Comparison of ENCODE assay signal across 30 cellular contexts in genomic region chr2:9741110-9741509, GRCh38.
DNase-seq lines count a peak whose midpoint lies in the region; ATAC-seq and TF ChIP-seq lines count a peak whose summit lies in the region.
"Had no signal": no experiment of that assay in that cellular context is flagged by ENCODE, and none has a peak within 500 bp of the region (broad histone marks: within the 10 kb centered on the region; RNA-seq: fewer than 3 reads in every experiment).

No MANE protein-coding gene starts in this region.

- H3K4me3 ChIP-seq in CD8-positive, alpha-beta memory T cell (ENCODE audit: low read length): no peak overlapping the region
- H3K4me3 ChIP-seq in gastrocnemius medialis: no peak overlapping the region
- H3K4me3 ChIP-seq: PC-9 had no signal

- ATAC-seq in central memory CD8-positive, alpha-beta T cell (replicated peaks; ENCODE audit: extremely low read depth, poor library complexity, severe bottlenecking): no peak
- ATAC-seq in gastrocnemius medialis: no peak
- ATAC-seq: effector memory CD8-positive, alpha-beta T cell; naive thymus-derived CD4-positive, alpha-beta T cell; Right ventricle myocardium inferior; stimulated activated naive B cell treated with anti-CD40 and anti-IgM and Interleukin-4, amounts not matched to agents 10 μg/mL and 1 μg/mL and 100 μg/mL, for 72 hours had no signal

- intact Hi-C loops in gastrocnemius medialis (cut with DNase I; ENCODE audit: low total_unique reads): no loop called here

- H3K27me3 ChIP-seq in CD8-positive, alpha-beta memory T cell (ENCODE audit: insufficient read depth, low read length, poor library complexity, severe bottlenecking): no peaks in the 10 kb centered on the region
- no peaks in the 10 kb centered on the region for H3K27me3 ChIP-seq in gastrocnemius medialis

- H3K27me3 Mint-ChIP-seq in CD8-positive, alpha-beta memory T cell: peaks cover 0 to 2% of the 10 kb centered on the region in 2 donors
- H3K27me3 Mint-ChIP-seq in IgD-negative memory B cell: peaks cover 8% of the 10 kb centered on the region
- no peaks in the 10 kb centered on the region for H3K27me3 Mint-ChIP-seq in central memory CD8-positive, alpha-beta T cell
- H3K27me3 Mint-ChIP-seq: effector memory CD8-positive, alpha-beta T cell; type B pancreatic cell had no signal

- TF ChIP-seq POLR2A in gastrocnemius medialis (IDR thresholded peaks at IDR 0.05): no peak

- no peak overlapping the region for H3K27ac ChIP-seq in CD8-positive, alpha-beta memory T cell (ENCODE audit: low read depth, low read length)
- H3K27ac ChIP-seq in gastrocnemius medialis: peak overlapping the region; percentile 4 to 24 (median 16)
- H3K27ac ChIP-seq: PC-9, VCaP had no signal

- H3K9me3 Mint-ChIP-seq in CD8-positive, alpha-beta memory T cell: peaks cover 0 to 3% (median 0%) of the 10 kb centered on the region in 5 donors
- H3K9me3 Mint-ChIP-seq in IgD-negative memory B cell: no peaks in the 10 kb centered on the region
- H3K9me3 Mint-ChIP-seq in central memory CD8-positive, alpha-beta T cell: no peaks in the 10 kb centered on the region
- H3K9me3 Mint-ChIP-seq: effector memory CD8-positive, alpha-beta T cell had no signal

- DNase-seq in CD8-positive, alpha-beta memory T cell: no peak
- no peak for DNase-seq in central memory CD8-positive, alpha-beta T cell (ENCODE audit: low spot score in 2 of 2)
- no peak for DNase-seq in gastrocnemius medialis
- no peak for DNase-seq in OCI-M2 (lab: John Stamatoyannopoulos, UW; ENCODE audit: unreplicated experiment)
- no peak for DNase-seq in activated CD8-positive, alpha-beta memory T cell treated with anti-CD3 and anti-CD28 coated beads, Interleukin-2, amount 50 U/mL, for 48 hours
- DNase-seq in GM10248 (ENCODE audit: extremely low spot score): no peak
- DNase-seq: activated CD4-positive, alpha-beta T cell treated with anti-CD3 and anti-CD28 coated beads for 48 hours; activated effector memory CD4-positive, alpha-beta T cell treated with Interleukin-2 at 50 U/mL for 16 hours; activated naive CD8-positive, alpha-beta T cell treated with anti-CD3 and anti-CD28 coated beads, Interleukin-2, amount 10 ng/mL, durations not matched to agents 7 days and 5 days; activated T-cell treated with anti-CD3 and anti-CD28 coated beads, Interleukin-2, amount 50 U/mL, for 1 hour; aorta; C1 segment of cervical spinal cord; effector memory CD8-positive, alpha-beta T cell; glutamatergic neuron; H9; KBM-7; kidney; MM.1S; naive thymus-derived CD4-positive, alpha-beta T cell; NCI-H2029; NCI-H526; occipital lobe; SK-N-SH; stimulated activated naive B cell treated with anti-CD40 and anti-IgM and Interleukin-4, amounts not matched to agents 10 μg/mL and 1 μg/mL and 100 μg/mL, for 72 hours had no signal

- peaks cover 32% of the 10 kb centered on the region for H3K4me1 ChIP-seq in CD8-positive, alpha-beta memory T cell (ENCODE audit: insufficient read depth, low read length)
- H3K4me1 ChIP-seq in gastrocnemius medialis: peaks cover 22 to 23% of the 10 kb centered on the region in 2 donors

- H3K36me3 Mint-ChIP-seq in CD8-positive, alpha-beta memory T cell: no peaks in the 10 kb centered on the region
- no peaks in the 10 kb centered on the region for H3K36me3 Mint-ChIP-seq in IgD-negative memory B cell
- H3K36me3 Mint-ChIP-seq in central memory CD8-positive, alpha-beta T cell (ENCODE audit: insufficient read depth): peaks cover 4% of the 10 kb centered on the region
- H3K36me3 Mint-ChIP-seq: activated naive CD8-positive, alpha-beta T cell treated with anti-CD3 and anti-CD28 coated beads, Interleukin-2, amount 10 ng/mL, durations not matched to agents 7 days and 5 days; mesothelial cell of epicardium; stimulated activated naive B cell treated with anti-CD40 and anti-IgM and Interleukin-4, amounts not matched to agents 10 μg/mL and 1 μg/mL and 100 μg/mL, for 72 hours; type B pancreatic cell had no signal

- no peaks in the 10 kb centered on the region for H3K36me3 ChIP-seq in CD8-positive, alpha-beta memory T cell (ENCODE audit: insufficient read depth, low read length)
- H3K36me3 ChIP-seq in gastrocnemius medialis: no peaks in the 10 kb centered on the region

- H3K4me1 Mint-ChIP-seq in CD8-positive, alpha-beta memory T cell: peaks cover 33 to 41% (median 33%) of the 10 kb centered on the region in 3 donors
- peaks cover 3 to 11% (median 7%) of the 10 kb centered on the region in 3 donors for H3K4me1 Mint-ChIP-seq in IgD-negative memory B cell
- H3K4me1 Mint-ChIP-seq in central memory CD8-positive, alpha-beta T cell: peaks cover 33% of the 10 kb centered on the region
- H3K4me1 Mint-ChIP-seq: mesothelial cell of epicardium had no signal

- TF ChIP-seq CTCF in gastrocnemius medialis (IDR thresholded peaks at IDR 0.05 in 4 of 5, conservative IDR thresholded peaks at IDR 0.05 in 1 of 5) (no peak), GM10248 (IDR thresholded peaks at IDR 0.05; ENCODE audit: control extremely low read depth, extremely low read depth, low read depth, missing control alignments) (no peak)

- in situ Hi-C loops in gastrocnemius medialis (cut with MboI; ENCODE audit: low sequenced_read_pairs in 4 of 4): no loop called here

- peak overlapping the region in 2 of 7 donors; percentile 18 to 32 for H3K4me3 Mint-ChIP-seq in CD8-positive, alpha-beta memory T cell
- peak overlapping the region in 3 of 4 donors; percentile 41 to 78 (median 72) for H3K4me3 Mint-ChIP-seq in IgD-negative memory B cell
- peak overlapping the region; percentile 5 for H3K4me3 Mint-ChIP-seq in central memory CD8-positive, alpha-beta T cell
- H3K4me3 Mint-ChIP-seq: activated naive CD8-positive, alpha-beta T cell treated with anti-CD3 and anti-CD28 coated beads, Interleukin-2, amount 10 ng/mL, durations not matched to agents 7 days and 5 days; effector memory CD8-positive, alpha-beta T cell; H9; mesothelial cell of epicardium; stimulated activated naive B cell treated with anti-CD40 and anti-IgM and Interleukin-4, amounts not matched to agents 10 μg/mL and 1 μg/mL and 100 μg/mL, for 72 hours; type B pancreatic cell had no signal

- H3K27ac Mint-ChIP-seq in CD8-positive, alpha-beta memory T cell: peak overlapping the region in 5 of 8 donors; percentile 41 to 93 (median 77)
- H3K27ac Mint-ChIP-seq in IgD-negative memory B cell: no peak overlapping the region
- H3K27ac Mint-ChIP-seq in central memory CD8-positive, alpha-beta T cell (ENCODE audit: low read depth): no peak overlapping the region
- H3K27ac Mint-ChIP-seq: activated naive CD8-positive, alpha-beta T cell treated with anti-CD3 and anti-CD28 coated beads, Interleukin-2, amount 10 ng/mL, durations not matched to agents 7 days and 5 days; H9; mesothelial cell of epicardium; stimulated activated naive B cell treated with anti-CD40 and anti-IgM and Interleukin-4, amounts not matched to agents 10 μg/mL and 1 μg/mL and 100 μg/mL, for 72 hours; type B pancreatic cell had no signal

- POLR2A ChIA-PET in CD8-positive, alpha-beta memory T cell (lab: Charles Lee): no interaction called here
- POLR2A ChIA-PET in GM10248 (lab: Yijun Ruan, JAX): no interaction called here

- H3K9me3 ChIP-seq in CD8-positive, alpha-beta memory T cell (ENCODE audit: low read length): no peaks in the 10 kb centered on the region
- no peaks in the 10 kb centered on the region for H3K9me3 ChIP-seq in gastrocnemius medialis
- H3K9me3 ChIP-seq: SK-N-SH had no signal

- CTCF ChIA-PET in CD8-positive, alpha-beta memory T cell (lab: Charles Lee): no interaction called here
- CTCF ChIA-PET in GM10248 (lab: Yijun Ruan, JAX): no interaction called here

Comparison
In these comparisons a context has a peak if more than half of its experiments do, and no peak if none do; other contexts are left out.
1. H3K27ac Mint-ChIP-seq: peak in CD8-positive, alpha-beta memory T cell (5 of 8); none in IgD-negative memory B cell (0 of 3) and central memory CD8-positive, alpha-beta T cell (single experiment).